Comparison of ENCODE assay signal across 29 cellular contexts in genomic region chr12:22938323-22938722, GRCh38.
"Had no signal": no experiment of that assay in that cellular context is flagged by ENCODE, and none has a peak within 500 bp of the region (broad histone marks: within the 10 kb centered on the region; RNA-seq: fewer than 3 reads in every experiment).

No MANE protein-coding gene starts in this region.

- H3K36me3 ChIP-seq: heart left ventricle, left lung, lower lobe of right lung, neutrophil, ovary, right atrium auricular region, right lobe of liver, stomach, thyroid gland, transverse colon, vagina had no signal

- H3K9me3 ChIP-seq: lower lobe of right lung, neutrophil, ovary, right lobe of liver, testis, thyroid gland, transverse colon, vagina had no signal

- DNase-seq: heart left ventricle; hypothalamus; immature natural killer cell; kidney; left colon; left lung; lower lobe of right lung; mammary epithelial cell; mesenchymal stem cell; naive thymus-derived CD8-positive, alpha-beta T cell; occipital lobe; ovary; right lobe of liver; stimulated activated CD4-positive, alpha-beta T cell treated with anti-CD3 and anti-CD28 coated beads, Interleukin-1b, Interleukin-23, amount 100 ng/mL, for 48 hours; stimulated activated CD4-positive, alpha-beta T cell treated with anti-CD3 and anti-CD28 coated beads, Interleukin-2, amount 100 ng/mL, for 48 hours; stimulated activated CD4-positive, alpha-beta T cell treated with anti-CD3 and anti-CD28 coated beads, Interleukin-4, amount 100 ng/mL, for 4 hours; stimulated activated CD8-positive, alpha-beta memory T cell treated with anti-CD3 and anti-CD28 coated beads, Interleukin-4, amount 100 ng/mL, for 48 hours; stimulated activated naive CD4-positive, alpha-beta T cell; stomach; testis; thyroid gland; transverse colon had no signal

- H3K27me3 ChIP-seq: heart left ventricle, left lung, neutrophil, ovary, right atrium auricular region, right lobe of liver, stomach, testis, thyroid gland, transverse colon, vagina had no signal

- H3K27me3 Mint-ChIP-seq: progenitor cell of endocrine pancreas had no signal

- H3K27ac Mint-ChIP-seq: immature natural killer cell; naive thymus-derived CD8-positive, alpha-beta T cell; nephron; progenitor cell of endocrine pancreas had no signal

- H3K4me3 ChIP-seq: heart left ventricle, left lung, lower lobe of right lung, ovary, right atrium auricular region, right lobe of liver, smooth muscle cell, stomach, testis, thyroid gland, transverse colon, vagina had no signal

- H3K4me2 ChIP-seq: smooth muscle cell had no signal

- H3K27ac ChIP-seq: heart left ventricle, left lung, lower lobe of right lung, neutrophil, ovary, right atrium auricular region, right lobe of liver, stomach, testis, thyroid gland, transverse colon, vagina had no signal

- H3K36me3 Mint-ChIP-seq: immature natural killer cell had no signal

- H3K4me3 Mint-ChIP-seq: immature natural killer cell; naive thymus-derived CD8-positive, alpha-beta T cell; nephron; neural crest cell had no signal

- ATAC-seq: heart left ventricle; left colon; left lung; lower lobe of right lung; naive thymus-derived CD8-positive, alpha-beta T cell had no signal

- H3K4me1 ChIP-seq: heart left ventricle, left lung, lower lobe of right lung, right atrium auricular region, right lobe of liver, stomach, testis, thyroid gland, transverse colon, vagina had no signal

- H3K4me1 Mint-ChIP-seq: immature natural killer cell; naive thymus-derived CD8-positive, alpha-beta T cell; nephron had no signal
